Comparison of ENCODE assay signal across 23 cellular contexts in the genomic region with DNA sequence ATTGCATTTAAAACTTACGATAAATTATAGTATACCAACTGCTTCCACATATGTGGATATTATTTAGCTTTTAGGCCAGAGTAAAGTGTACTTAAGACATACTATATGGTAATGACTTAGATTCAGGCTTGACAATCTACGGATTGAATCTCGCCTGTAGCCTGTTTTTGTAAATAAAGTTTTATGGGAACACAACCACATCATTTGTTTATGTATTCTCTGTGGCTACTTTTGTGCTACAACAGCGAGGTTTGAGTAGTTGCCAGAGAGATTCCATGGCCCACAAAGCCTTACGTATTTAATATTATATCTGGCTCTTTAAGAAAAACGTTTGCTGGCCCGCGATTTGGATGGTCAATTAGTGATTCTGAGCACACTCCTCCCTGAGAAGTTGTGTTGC. TPM values are rescaled to one million over a fixed set of nuclear protein-coding genes. Genes with fewer than 3 reads are reported as not detected.
A peak's percentile ranks its signal among the peaks of the same experiment; 100 is the strongest.
DNase-seq lines count a peak whose midpoint lies in the region; ATAC-seq, FAIRE-seq and TF ChIP-seq lines count a peak whose summit lies in the region.
"Had no signal": no experiment of that assay in that cellular context is flagged by ENCODE, and none has a peak within 500 bp of the region (broad histone marks: within the 10 kb centered on the region; RNA-seq: fewer than 3 reads in every experiment).

No MANE protein-coding gene starts in this region.

- 51% methylated on average over 8 of the region's 8 CpGs for WGBS in GM12878 (ENCODE audit: insufficient coverage, insufficient replicate concordance, low lambda C conversion rate, missing lambda C conversion rate)

- H3K9me3 ChIP-seq in GM12878 (replicated peaks; ENCODE audit: control insufficient read depth, insufficient read depth, low read length) (no peaks in the 10 kb centered on the region), osteoblast (ENCODE audit: low read depth, low read length) (no peaks in the 10 kb centered on the region)
- H3K9me3 ChIP-seq: BE2C, BLaER1 had no signal

- H3K79me2 ChIP-seq in GM12878 (ENCODE audit: control insufficient read depth, insufficient read depth, low read length), result no peaks in the 10 kb centered on the region
- no peaks in the 10 kb centered on the region for H3K79me2 ChIP-seq in osteoblast (ENCODE audit: insufficient read depth, low read length)

- no peak for FAIRE-seq in GM12878 (lab: Jason Lieb, UNC)
- FAIRE-seq: GM12892, GM18507 had no signal

- POLR2A ChIA-PET in GM12878 (lab: Charles Lee), result no interaction called here
- POLR2A ChIA-PET in activated CD4-positive, alpha-beta T cell treated with anti-CD3 and anti-CD28 coated beads, Interleukin-2, amount 10 ng/mL, durations not matched to agents 7 days and 5 days (lab: Charles Lee), result no interaction called here

- H3K36me3 ChIP-seq in GM12878 (ENCODE audit: control insufficient read depth in 2 of 2, insufficient read depth in 2 of 2, low read length in 1 of 2), result no peaks in the 10 kb centered on the region
- no peaks in the 10 kb centered on the region for H3K36me3 ChIP-seq in osteoblast (ENCODE audit: insufficient read depth, low read length)
- H3K36me3 ChIP-seq: BE2C, BLaER1 had no signal

- no peak overlapping the region for H2AFZ ChIP-seq in GM12878 (ENCODE audit: control insufficient read depth, low read depth, low read length)
- H2AFZ ChIP-seq in osteoblast (ENCODE audit: low read length), result peak overlapping the region; percentile 17

- ATAC-seq in GM12878 (no peak), HG02571 (IDR thresholded peaks at IDR 0.05; ENCODE audit: unreplicated experiment) (no peak)

- no peak overlapping the region for H3K4me3 ChIP-seq in GM12878
- no peak overlapping the region for H3K4me3 ChIP-seq in osteoblast (ENCODE audit: insufficient read depth, low read length)
- H3K4me3 ChIP-seq: BLaER1 had no signal

- TF ChIP-seq RAD21 in GM12878 (IDR thresholded peaks at IDR 0.05; ENCODE audit: insufficient read depth, low read depth, low read length), result no peak

- in situ Hi-C loops in GM12878 (cut with MboI), result no loop called here

- SMC1A ChIA-PET in GM12878 (lab: Charles Lee; ENCODE audit: uncharacterized antibody, unreplicated experiment), result interaction anchor here (1.0 kb wide), 1 partner anchor 29 kb away, joined by 3 read pairs; no protein-coding TSS in a partner anchor

- no peak overlapping the region for H3K27ac Mint-ChIP-seq in activated CD4-positive, alpha-beta T cell treated with anti-CD3 and anti-CD28 coated beads, Interleukin-2, amount 10 ng/mL, durations not matched to agents 7 days and 5 days
- H3K27ac Mint-ChIP-seq: CD14-positive monocyte; CD4-positive, alpha-beta memory T cell; CD4-positive, CD25-positive, alpha-beta regulatory T cell; CD8-positive, alpha-beta memory T cell had no signal

- peak; percentile 11 for DNase-seq in H4 (ENCODE audit: low spot score)
- peak; percentile 61 to 79 for DNase-seq in NCI-H526 (lab: John Stamatoyannopoulos, UW)
- no peak for DNase-seq in GM12878 (ENCODE audit: low read depth, low spot score)
- DNase-seq in osteoblast (ENCODE audit: insufficient read length, low spot score, missing footprints), result no peak
- no peak for DNase-seq in stimulated activated CD8-positive, alpha-beta memory T cell treated with anti-CD3 and anti-CD28 coated beads, Interleukin-4, amount 100 ng/mL, for 48 hours
- DNase-seq in SKM-1 (lab: John Stamatoyannopoulos, UW; ENCODE audit: unreplicated experiment), result no peak
- no peak for DNase-seq in activated CD4-positive, alpha-beta T cell treated with anti-CD3 and anti-CD28 coated beads, Interleukin-2, amount 10 ng/mL, durations not matched to agents 7 days and 5 days
- DNase-seq: 8988T; ACHN; BE2C; C1 segment of cervical spinal cord; CD4-positive, alpha-beta memory T cell; CD4-positive, CD25-positive, alpha-beta regulatory T cell; CD8-positive, alpha-beta memory T cell; COR-L47; DMS 273 treated with DMSO at 0.1 percent for 48 hours; DMS79 treated with DMSO at 0.1 percent for 48 hours; GF-D8 had no signal

- TF ChIP-seq EP300 in GM12878 (IDR thresholded peaks at IDR 0.05; ENCODE audit: borderline replicate concordance in 1 of 2, control insufficient read depth in 1 of 2, low read depth in 2 of 2, low read length in 2 of 2), result no peak

- H4K20me1 ChIP-seq in GM12878 (ENCODE audit: control insufficient read depth, insufficient read depth), result no peaks in the 10 kb centered on the region
- no peaks in the 10 kb centered on the region for H4K20me1 ChIP-seq in osteoblast (ENCODE audit: insufficient read depth, low read length)
- H4K20me1 ChIP-seq: BLaER1 had no signal

- intact Hi-C loops in GM12878 (cut with micrococcal nuclease; ENCODE audit: unreplicated experiment), result no loop called here

- CTCF ChIA-PET in GM12878 (lab: Yijun Ruan, JAX), result interaction anchor here (0.9 to 1.5 kb wide), 5 partner anchors 12 to 933 kb away, joined by 3 to 5 read pairs (median 4); no protein-coding TSS in a partner anchor
- CTCF ChIA-PET in activated CD4-positive, alpha-beta T cell treated with anti-CD3 and anti-CD28 coated beads, Interleukin-2, amount 10 ng/mL, durations not matched to agents 7 days and 5 days (lab: Charles Lee), result no interaction called here

- H3K27me3 Mint-ChIP-seq in activated CD4-positive, alpha-beta T cell treated with anti-CD3 and anti-CD28 coated beads, Interleukin-2, amount 10 ng/mL, durations not matched to agents 7 days and 5 days, result no peaks in the 10 kb centered on the region
- H3K27me3 Mint-ChIP-seq: CD4-positive, alpha-beta memory T cell; CD4-positive, CD25-positive, alpha-beta regulatory T cell; CD8-positive, alpha-beta memory T cell had no signal

- H3K4me1 ChIP-seq in GM12878 (ENCODE audit: control insufficient read depth, insufficient read depth, low read length) (no peaks in the 10 kb centered on the region), osteoblast (ENCODE audit: insufficient read depth, low read length) (no peaks in the 10 kb centered on the region)
- H3K4me1 ChIP-seq: BE2C, BLaER1 had no signal

- TF ChIP-seq CTCF in GM12878 (IDR thresholded peaks at IDR 0.05 in 2 of 3, conservative IDR thresholded peaks at IDR 0.05 in 1 of 3; ENCODE audit: control insufficient read depth in 2 of 3, extremely low read depth in 1 of 3, insufficient read depth in 1 of 3, low read depth in 3 of 3, low read length in 3 of 3) (no peak), osteoblast (IDR thresholded peaks at IDR 0.05; ENCODE audit: extremely low read depth, low read depth, low read length) (no peak)

- H3K27me3 ChIP-seq in GM12878 (replicated peaks in 1 of 2; ENCODE audit: control insufficient read depth in 2 of 2, insufficient read depth in 2 of 2, low read length in 1 of 2) (no peaks in the 10 kb centered on the region), osteoblast (ENCODE audit: insufficient read depth, low read length) (no peaks in the 10 kb centered on the region)
- H3K27me3 ChIP-seq: BE2C, BLaER1 had no signal

- H3K27ac ChIP-seq in GM12878 (ENCODE audit: control insufficient read depth, insufficient read depth), result no peak overlapping the region
- H3K27ac ChIP-seq in osteoblast (ENCODE audit: low read depth, low read length), result no peak overlapping the region
- H3K27ac ChIP-seq: BLaER1 had no signal

- no peaks in the 10 kb centered on the region for H3K4me1 Mint-ChIP-seq in activated CD4-positive, alpha-beta T cell treated with anti-CD3 and anti-CD28 coated beads, Interleukin-2, amount 10 ng/mL, durations not matched to agents 7 days and 5 days
- H3K4me1 Mint-ChIP-seq: CD14-positive monocyte; CD4-positive, alpha-beta memory T cell; CD4-positive, CD25-positive, alpha-beta regulatory T cell; CD8-positive, alpha-beta memory T cell had no signal

- H3K4me2 ChIP-seq in GM12878 (ENCODE audit: control insufficient read depth, insufficient read depth), result no peak overlapping the region
- H3K4me2 ChIP-seq in osteoblast (ENCODE audit: insufficient read depth, low read length), result no peak overlapping the region
- H3K4me2 ChIP-seq: BLaER1 had no signal

- RAD21 ChIA-PET in GM12878 (lab: Charles Lee; ENCODE audit: unreplicated experiment), result interaction anchor here (1.0 kb wide), 1 partner anchor 10 kb away, joined by 4 read pairs; no protein-coding TSS in a partner anchor

- H3K9me3 Mint-ChIP-seq in activated CD4-positive, alpha-beta T cell treated with anti-CD3 and anti-CD28 coated beads, Interleukin-2, amount 10 ng/mL, durations not matched to agents 7 days and 5 days, result no peaks in the 10 kb centered on the region

- BruUV-seq in GM12878 (replicated peaks; lab: Mats Ljungman, UMichigan), result no TSS peak

- no peaks in the 10 kb centered on the region for H3K36me3 Mint-ChIP-seq in activated CD4-positive, alpha-beta T cell treated with anti-CD3 and anti-CD28 coated beads, Interleukin-2, amount 10 ng/mL, durations not matched to agents 7 days and 5 days (ENCODE audit: low read depth)
- H3K36me3 Mint-ChIP-seq: CD14-positive monocyte; CD4-positive, alpha-beta memory T cell; CD4-positive, CD25-positive, alpha-beta regulatory T cell; CD8-positive, alpha-beta memory T cell had no signal

- no peak for TF ChIP-seq POLR2A in GM12878 (IDR thresholded peaks at IDR 0.05; ENCODE audit: low read depth, low read length)

- no peak overlapping the region for H3K9ac ChIP-seq in GM12878 (ENCODE audit: control insufficient read depth, insufficient read depth, low read length)
- H3K9ac ChIP-seq: BLaER1 had no signal

- H3K4me3 Mint-ChIP-seq in activated CD4-positive, alpha-beta T cell treated with anti-CD3 and anti-CD28 coated beads, Interleukin-2, amount 10 ng/mL, durations not matched to agents 7 days and 5 days, result no peak overlapping the region
- H3K4me3 Mint-ChIP-seq: CD14-positive monocyte; CD4-positive, alpha-beta memory T cell; CD4-positive, CD25-positive, alpha-beta regulatory T cell; CD8-positive, alpha-beta memory T cell had no signal

RNA-seq across cellular contexts. Expression of gene HHIP, which starts 37.6 kb away (rescaled TPM):
- total RNA-seq in H4 (2014; rRNA removed; shearing (Covaris generic)), result 0.16 and 0.23 TPM in 2 replicates
- 4.0 and 5.4 TPM in 2 replicates for total RNA-seq in GM12878 (2013; cell fraction: nucleolus; rRNA removed)
- total RNA-seq in GM12878 (2014; rRNA removed) (0.06 and 0.11 TPM in 2 replicates), GM12878 (2014; rRNA removed; fragmentation: Illumina TruSeq; extraction: Trizol) (not detected in 2 replicates), GM12878 (2021) (0.11 and 0.38 TPM in 2 replicates), osteoblast (0.59 and 0.72 TPM in 2 replicates)
- not detected for polyA plus RNA-seq in GM12878 (2011; ENCODE audit: low read depth)
- polyA plus RNA-seq in GM12878 (2011; rRNA removed) (0.35 and 0.63 TPM in 2 replicates), GM12878 (2014; fragmentation: Illumina TruSeq; extraction: Trizol) (0.24 and 2.9 TPM in 2 replicates), GM12878 (2014; fragmentation: Nextera tagmentation; extraction: Ambion mirVana) (under 1 TPM; 0.13 to 0.16 TPM), GM12878 (2014; rRNA removed) (0.33 TPM in 1 of 2 replicates, not detected in the other), GM12878 (2016; fragmentation: Nextera tagmentation; extraction: Ambion mirVana) (under 1 TPM; 0.13 to 0.56 TPM)
- polyA plus RNA-seq in GM12878 (2011; cell fraction: cytosol; rRNA removed), result 0.27 and 0.48 TPM in 2 replicates
- 0.54 and 0.88 TPM in 2 replicates for polyA plus RNA-seq in GM12878 (2011; cell fraction: nucleus; rRNA removed)
- not detected in 2 replicates for polyA plus RNA-seq in GM12878 (2012)
- 0.37 and 0.52 TPM in 2 replicates for polyA minus RNA-seq in GM12878 (2011; rRNA and poly(A)+ RNA removed)
- polyA minus RNA-seq in GM12878 (2011; cell fraction: cytosol; rRNA and poly(A)+ RNA removed), result not detected in 2 replicates
- polyA minus RNA-seq in GM12878 (2011; cell fraction: nucleus; rRNA and poly(A)+ RNA removed), result 0.97 and 2.4 TPM in 2 replicates
- not detected for total RNA-seq in activated CD4-positive, alpha-beta T cell treated with anti-CD3 and anti-CD28 coated beads, Interleukin-2, amount 10 ng/mL, durations not matched to agents 7 days and 5 days
- total RNA-seq: CD4-positive, alpha-beta memory T cell; CD4-positive, CD25-positive, alpha-beta regulatory T cell; CD8-positive, alpha-beta memory T cell had no signal
- polyA plus RNA-seq: CD14-positive monocyte; CD4-positive, alpha-beta memory T cell; CD4-positive, CD25-positive, alpha-beta regulatory T cell; CD8-positive, alpha-beta memory T cell had no signal

Comparison
In these comparisons a context has a peak if more than half of its experiments do, and no peak if none do; other contexts are left out.
1. DNase-seq: peak in H4 (single experiment) and NCI-H526 (2 of 2); none in GM12878 (single experiment), osteoblast (single experiment), stimulated activated CD8-positive, alpha-beta memory T cell treated with anti-CD3 and anti-CD28 coated beads, Interleukin-4, amount 100 ng/mL, for 48 hours (single experiment), SKM-1 (single experiment) and activated CD4-positive, alpha-beta T cell treated with anti-CD3 and anti-CD28 coated beads, Interleukin-2, amount 10 ng/mL, durations not matched to agents 7 days and 5 days (single experiment).